Comparison of ENCODE assay signal across 8 cellular contexts in genomic region chr6:41488392-41489129, GRCh38. TPM values are rescaled to one million over a fixed set of nuclear protein-coding genes. Genes with fewer than 3 reads are reported as not detected.
DNase-seq lines count a peak whose midpoint lies in the region; ATAC-seq and TF ChIP-seq lines count a peak whose summit lies in the region.
"Had no signal": no experiment of that assay in that cellular context is flagged by ENCODE, and none has a peak within 500 bp of the region (broad histone marks: within the 10 kb centered on the region; RNA-seq: fewer than 3 reads in every experiment).

No MANE protein-coding gene starts in this region.

- H3K9me3 ChIP-seq in spleen = no peaks in the 10 kb centered on the region

- WGBS in spleen, 5 donors = 49 to 67% (median 52%) methylated on average over 12 to 13 of the region's 13 CpGs

- H3K4me1 ChIP-seq in spleen = peaks cover 0 to 12% (median 2%) of the 10 kb centered on the region in 6 donors
- H3K4me1 ChIP-seq: parathyroid adenoma had no signal

- TF ChIP-seq CTCF in fibroblast of villous mesenchyme (IDR thresholded peaks at IDR 0.05; ENCODE audit: insufficient read depth, low read depth, low read length) (no peak), spleen (IDR thresholded peaks at IDR 0.05 in 8 of 11, conservative IDR thresholded peaks at IDR 0.05 in 3 of 11) (no peak)

- intact Hi-C loops in spleen (cut with DNase I; ENCODE audit: low total_unique reads) = no loop called here

- no peak for TF ChIP-seq POLR2A in spleen (IDR thresholded peaks at IDR 0.05)

- H3K4me3 ChIP-seq in fibroblast of villous mesenchyme (ENCODE audit: low read depth, low read length) (no peak overlapping the region), spleen (no peak overlapping the region)

- peaks cover 0 to 22% (median 0%) of the 10 kb centered on the region in 7 donors for H3K27me3 ChIP-seq in spleen (replicated peaks in 1 of 7)

- H3K36me3 ChIP-seq in spleen = no peaks in the 10 kb centered on the region

- DNase-seq in NCI-H524 treated with DMSO at 0.1 percent for 48 hours (lab: John Stamatoyannopoulos, UW) (peak; percentile 96), fibroblast of villous mesenchyme (ENCODE audit: low read depth) (peak; percentile 77), spleen (peak; percentile 64), mucosa of gallbladder (ENCODE audit: low spot score) (no peak), DMS53 treated with DMSO at 0.1 percent for 48 hours (lab: John Stamatoyannopoulos, UW; ENCODE audit: unreplicated experiment) (no peak)

- H3K27ac ChIP-seq in spleen = no peak overlapping the region
- H3K27ac ChIP-seq: parathyroid adenoma had no signal

- ATAC-seq in GM21390 (IDR thresholded peaks at IDR 0.05; ENCODE audit: unreplicated experiment) (peak; percentile 53), GM21825 (IDR thresholded peaks at IDR 0.05; ENCODE audit: unreplicated experiment) (no peak)

RNA-seq across cellular contexts. Expression of gene FOXP4, which starts 57.6 kb away (rescaled TPM):
- total RNA-seq in fibroblast of villous mesenchyme = 2.2 and 4.5 TPM in 2 replicates
- 10 to 100 TPM in 3 of 7 donors, 1 to 10 TPM in 4; 5.3 to 12.1 (median 8.3) TPM for total RNA-seq in spleen
- polyA plus RNA-seq in spleen = 1 to 10 TPM; 3.0 to 5.8 (median 3.4) TPM
- total RNA-seq in mucosa of gallbladder = 66.5 TPM

Comparison
In these comparisons a context has a peak if more than half of its experiments do, and no peak if none do; other contexts are left out.
1. DNase-seq: peak in NCI-H524 treated with DMSO at 0.1 percent for 48 hours (single experiment), fibroblast of villous mesenchyme (single experiment) and spleen (single experiment); none in mucosa of gallbladder (single experiment) and DMS53 treated with DMSO at 0.1 percent for 48 hours (single experiment).